Comparison of ENCODE assay signal across 10 cellular contexts in genomic region chr2:224101820-224102630, GRCh38.
DNase-seq lines count a peak whose midpoint lies in the region; ATAC-seq and TF ChIP-seq lines count a peak whose summit lies in the region.
"Had no signal": no experiment of that assay in that cellular context is flagged by ENCODE, and none has a peak within 500 bp of the region (broad histone marks: within the 10 kb centered on the region; RNA-seq: fewer than 3 reads in every experiment).

No MANE protein-coding gene starts in this region.

- H3K9me3 ChIP-seq in HEK293 (ENCODE audit: control insufficient read depth, insufficient read depth, low read depth, low read length) (no peaks in the 10 kb centered on the region), skeletal muscle tissue (ENCODE audit: control insufficient read depth in 3 of 3, low read length in 3 of 3) (no peaks in the 10 kb centered on the region)

- CTCF ChIA-PET in HEK293 (lab: Yijun Ruan, JAX) = interaction anchor here (0.6 to 1.4 kb wide), 3 partner anchors 63 to 108 kb away, joined by 3 to 7 read pairs (median 5); partner anchors contain the start of gene SERPINE2

- H3K4me1 ChIP-seq in HEK293 (ENCODE audit: control insufficient read depth, insufficient read depth, low read length) = no peaks in the 10 kb centered on the region
- H3K4me1 ChIP-seq in foreskin keratinocyte = peaks cover 32% of the 10 kb centered on the region
- peaks cover 3 to 5% (median 3%) of the 10 kb centered on the region in 3 donors for H3K4me1 ChIP-seq in skeletal muscle tissue (ENCODE audit: control insufficient read depth in 3 of 3, insufficient read depth in 3 of 3, low read length in 3 of 3)

- DNase-seq in foreskin keratinocyte (peak; percentile 99 to 100), activated gamma-delta T cell (lab: John Stamatoyannopoulos, UW) (no peak)
- DNase-seq: head of caudate nucleus, NCI-H2107, T-helper 9 cell had no signal

- H3K4me3 ChIP-seq in HEK293 (ENCODE audit: low read depth, low read length) (no peak overlapping the region), skeletal muscle tissue (ENCODE audit: low read length in 3 of 3) (no peak overlapping the region)

- no peaks in the 10 kb centered on the region for H3K27me3 ChIP-seq in foreskin keratinocyte
- peaks cover 0 to 2% (median 0%) of the 10 kb centered on the region in 3 donors for H3K27me3 ChIP-seq in skeletal muscle tissue (ENCODE audit: control insufficient read depth in 3 of 3, insufficient read depth in 3 of 3, low read length in 3 of 3)

- peak; percentile 93 for ATAC-seq in SK-N-SH treated with all-trans-retinoic acid at 6 μM for 48 hours
- ATAC-seq in foreskin keratinocyte = peak; percentile 96
- ATAC-seq in GM19023 (IDR thresholded peaks at IDR 0.05; ENCODE audit: unreplicated experiment) = no peak
- ATAC-seq in HG02981 (IDR thresholded peaks at IDR 0.05; ENCODE audit: unreplicated experiment) = no peak

- no peak overlapping the region for H3K27ac ChIP-seq in HEK293 (ENCODE audit: extremely low read depth, low read depth, low read length)
- peak overlapping the region; percentile 67 for H3K27ac ChIP-seq in foreskin keratinocyte
- peak overlapping the region; percentile 64 for H3K27ac ChIP-seq in skeletal muscle tissue (ENCODE audit: low read depth, low read length)

- H3K36me3 ChIP-seq in HEK293 (ENCODE audit: control insufficient read depth in 2 of 2, insufficient read depth in 1 of 2, low read length in 2 of 2) = no peaks in the 10 kb centered on the region
- no peaks in the 10 kb centered on the region for H3K36me3 ChIP-seq in skeletal muscle tissue (ENCODE audit: control insufficient read depth in 3 of 3, insufficient read depth in 3 of 3, low read length in 3 of 3)

- H3K9ac ChIP-seq in skeletal muscle tissue (ENCODE audit: low read depth in 1 of 3, low read length in 3 of 3) = no peak overlapping the region

- no peak for TF ChIP-seq CTCF in HEK293 (tag by site-specific recombination; IDR thresholded peaks at IDR 0.05)
- no peak for TF ChIP-seq CTCF in foreskin keratinocyte (conservative IDR thresholded peaks at IDR 0.05)

- POLR2A ChIA-PET in HEK293 (lab: Yijun Ruan, JAX) = no interaction called here

TF ChIP-seq in HEK293, 187 proteins besides CTCF, POLR2A, EP300 and RAD21:
- TF ChIP-seq FEZF1 (tag by site-specific recombination; IDR thresholded peaks at IDR 0.05) (0 out of 2 replicates have a peak, but pooled peaks have one; percentile 12), RBAK (tag by site-specific recombination; IDR thresholded peaks at IDR 0.05) (no peak)

TF ChIP-seq in SK-N-SH treated with all-trans-retinoic acid at 6 μM for 48 hours, 23 proteins besides CTCF, POLR2A, EP300 and RAD21:
- TF ChIP-seq TOX (CRISPR knock-in tag; IDR thresholded peaks at IDR 0.05; ENCODE audit: borderline replicate concordance) = no peak
- no peak for TF ChIP-seq ZC3H10 (CRISPR knock-in tag; IDR thresholded peaks at IDR 0.05)
- no peak for TF ChIP-seq ARNTL (CRISPR knock-in tag; IDR thresholded peaks at IDR 0.05; ENCODE audit: borderline replicate concordance, low read depth)
- no peak for TF ChIP-seq ZNF8 (CRISPR knock-in tag; IDR thresholded peaks at IDR 0.05)
- no peak for TF ChIP-seq CSRNP3 (CRISPR knock-in tag; IDR thresholded peaks at IDR 0.05)
- TF ChIP-seq BACH2 (CRISPR knock-in tag; IDR thresholded peaks at IDR 0.05; ENCODE audit: borderline replicate concordance) = no peak
- TF ChIP-seq, protein P1, sequence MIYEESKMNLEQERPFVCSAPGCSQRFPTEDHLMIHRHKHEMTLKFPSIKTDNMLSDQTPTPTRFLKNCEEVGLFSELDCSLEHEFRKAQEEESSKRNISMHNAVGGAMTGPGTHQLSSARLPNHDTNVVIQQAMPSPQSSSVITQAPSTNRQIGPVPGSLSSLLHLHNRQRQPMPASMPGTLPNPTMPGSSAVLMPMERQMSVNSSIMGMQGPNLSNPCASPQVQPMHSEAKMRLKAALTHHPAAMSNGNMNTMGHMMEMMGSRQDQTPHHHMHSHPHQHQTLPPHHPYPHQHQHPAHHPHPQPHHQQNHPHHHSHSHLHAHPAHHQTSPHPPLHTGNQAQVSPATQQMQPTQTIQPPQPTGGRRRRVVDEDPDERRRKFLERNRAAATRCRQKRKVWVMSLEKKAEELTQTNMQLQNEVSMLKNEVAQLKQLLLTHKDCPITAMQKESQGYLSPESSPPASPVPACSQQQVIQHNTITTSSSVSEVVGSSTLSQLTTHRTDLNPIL (CRISPR knock-in tag; IDR thresholded peaks at IDR 0.05; ENCODE audit: low read depth) = no peak
- no peak for TF ChIP-seq ISL1 (CRISPR knock-in tag; IDR thresholded peaks at IDR 0.05)
- TF ChIP-seq, protein P2, sequence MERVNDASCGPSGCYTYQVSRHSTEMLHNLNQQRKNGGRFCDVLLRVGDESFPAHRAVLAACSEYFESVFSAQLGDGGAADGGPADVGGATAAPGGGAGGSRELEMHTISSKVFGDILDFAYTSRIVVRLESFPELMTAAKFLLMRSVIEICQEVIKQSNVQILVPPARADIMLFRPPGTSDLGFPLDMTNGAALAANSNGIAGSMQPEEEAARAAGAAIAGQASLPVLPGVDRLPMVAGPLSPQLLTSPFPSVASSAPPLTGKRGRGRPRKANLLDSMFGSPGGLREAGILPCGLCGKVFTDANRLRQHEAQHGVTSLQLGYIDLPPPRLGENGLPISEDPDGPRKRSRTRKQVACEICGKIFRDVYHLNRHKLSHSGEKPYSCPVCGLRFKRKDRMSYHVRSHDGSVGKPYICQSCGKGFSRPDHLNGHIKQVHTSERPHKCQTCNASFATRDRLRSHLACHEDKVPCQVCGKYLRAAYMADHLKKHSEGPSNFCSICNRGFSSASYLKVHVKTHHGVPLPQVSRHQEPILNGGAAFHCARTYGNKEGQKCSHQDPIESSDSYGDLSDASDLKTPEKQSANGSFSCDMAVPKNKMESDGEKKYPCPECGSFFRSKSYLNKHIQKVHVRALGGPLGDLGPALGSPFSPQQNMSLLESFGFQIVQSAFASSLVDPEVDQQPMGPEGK (CRISPR knock-in tag; IDR thresholded peaks at IDR 0.05; ENCODE audit: borderline replicate concordance) = no peak
- no peak for TF ChIP-seq PPARA (CRISPR knock-in tag; IDR thresholded peaks at IDR 0.05; ENCODE audit: borderline replicate concordance)
- TF ChIP-seq TSHZ2 (CRISPR knock-in tag; IDR thresholded peaks at IDR 0.05) = no peak
- TF ChIP-seq SNAI2 (CRISPR knock-in tag; IDR thresholded peaks at IDR 0.05) = no peak
- no peak for TF ChIP-seq TCF4 (CRISPR knock-in tag; IDR thresholded peaks at IDR 0.05; ENCODE audit: borderline replicate concordance)
- no peak for TF ChIP-seq ZFP3 (CRISPR knock-in tag; IDR thresholded peaks at IDR 0.05)
- TF ChIP-seq CSDC2 (CRISPR knock-in tag; IDR thresholded peaks at IDR 0.05) = no peak
TF ChIP-seq in SK-N-SH treated with all-trans-retinoic acid at 6 μM for 48 hours: peak in this region for 0.

Comparison
In these comparisons a context has a peak if more than half of its experiments do, and no peak if none do; other contexts are left out.
1. ATAC-seq: peak in SK-N-SH treated with all-trans-retinoic acid at 6 μM for 48 hours (single experiment) and foreskin keratinocyte (single experiment); none in GM19023 (single experiment) and HG02981 (single experiment).